In genomic region chr4:3371581-3372001, GRCh38 we compare ENCODE assay signal across 13 cellular contexts.
DNase-seq lines count a peak whose midpoint lies in the region; ATAC-seq and TF ChIP-seq lines count a peak whose summit lies in the region.
"Had no signal": no experiment of that assay in that cellular context is flagged by ENCODE, and none has a peak within 500 bp of the region (broad histone marks: within the 10 kb centered on the region; RNA-seq: fewer than 3 reads in every experiment).

No MANE protein-coding gene starts in this region.

- H3K4me3 ChIP-seq in NT2/D1 (ENCODE audit: insufficient read length, low read depth): no peak overlapping the region
- H3K4me3 ChIP-seq in epithelial cell of proximal tubule (ENCODE audit: low read depth, low read length): peak overlapping the region; percentile 15
- peak overlapping the region; percentile 35 for H3K4me3 ChIP-seq in neural cell (ENCODE audit: low read length)
- H3K4me3 ChIP-seq in lower leg skin (ENCODE audit: low read depth, poor library complexity, severe bottlenecking): no peak overlapping the region

- 0 out of 2 replicates have a peak, but pooled peaks cover 5% of the 10 kb centered on the region for H3K9me3 ChIP-seq in NT2/D1 (ENCODE audit: insufficient read depth, low read length)
- H3K9me3 ChIP-seq in neural cell (ENCODE audit: low read length): no peaks in the 10 kb centered on the region

- no peak overlapping the region for H3K27ac ChIP-seq in neural cell (ENCODE audit: low read length)

- no peak for TF ChIP-seq CTCF in epithelial cell of proximal tubule (conservative IDR thresholded peaks at IDR 0.05; ENCODE audit: low read depth, low read length)
- no peak for TF ChIP-seq CTCF in neural cell (IDR thresholded peaks at IDR 0.05; ENCODE audit: poor library complexity, severe bottlenecking)
- TF ChIP-seq CTCF in lower leg skin (IDR thresholded peaks at IDR 0.05): no peak

- H3K27me3 ChIP-seq in NT2/D1 (ENCODE audit: insufficient read depth, insufficient read length): peaks cover 3% of the 10 kb centered on the region
- no peaks in the 10 kb centered on the region for H3K27me3 ChIP-seq in neural cell (ENCODE audit: insufficient read depth, low read depth, low read length)

- TF ChIP-seq RAD21 in neural cell (conservative IDR thresholded peaks at IDR 0.05): no peak

- H3K36me3 ChIP-seq in NT2/D1 (ENCODE audit: insufficient read depth, insufficient read length, low read length): peaks cover 19% of the 10 kb centered on the region
- no peaks in the 10 kb centered on the region for H3K36me3 ChIP-seq in neural cell (ENCODE audit: insufficient read depth, low read length)

- ATAC-seq in GM21723 (IDR thresholded peaks at IDR 0.05; ENCODE audit: unreplicated experiment): no peak
- ATAC-seq: stimulated activated naive CD8-positive, alpha-beta T cell treated with anti-CD3 and anti-CD28 coated beads, Interleukin-15, amount 100 ng/mL, for 72 hours had no signal

- WGBS in lower leg skin, 2 donors: 74 to 85% methylated on average over 19 of the region's 19 CpGs

- H3K9ac ChIP-seq in NT2/D1 (ENCODE audit: insufficient read length, low read depth) (peak overlapping the region; percentile 27), neural cell (ENCODE audit: low read length) (no peak overlapping the region)

- DNase-seq in CD1c-positive myeloid dendritic cell (ENCODE audit: extremely low spot score) (peak; percentile 38), NT2/D1 (ENCODE audit: low read depth, low spot score) (no peak), epithelial cell of proximal tubule (ENCODE audit: low read depth) (no peak), lower leg skin (ENCODE audit: low spot score in 2 of 2) (no peak)
- no peak for DNase-seq in activated CD4-positive, alpha-beta T cell treated with anti-CD3 and anti-CD28 coated beads for 1 hour
- no peak for DNase-seq in activated naive CD4-positive, alpha-beta T cell treated with Interleukin-2 at 50 U/mL for 16 hours
- DNase-seq: activated CD8-positive, alpha-beta memory T cell treated with anti-CD3 and anti-CD28 coated beads, Interleukin-2, amount 50 U/mL, for 4 hours; activated naive CD8-positive, alpha-beta T cell treated with anti-CD3 and anti-CD28 coated beads, Interleukin-2, amount 10 ng/mL, durations not matched to agents 7 days and 5 days; NCI-H1436 treated with DMSO at 0.1 percent for 48 hours; NCI-H526; stimulated activated naive CD8-positive, alpha-beta T cell treated with anti-CD3 and anti-CD28 coated beads, Interleukin-15, amount 100 ng/mL, for 72 hours had no signal

- intact Hi-C loops in lower leg skin (cut with DNase I; ENCODE audit: low total_unique reads): no loop called here

- H3K4me2 ChIP-seq in neural cell (ENCODE audit: low read length): peak overlapping the region; percentile 19

- no peak for TF ChIP-seq EP300 in neural cell (conservative IDR thresholded peaks at IDR 0.05; ENCODE audit: poor library complexity, severe bottlenecking)

- no peaks in the 10 kb centered on the region for H3K9me2 ChIP-seq in neural cell (ENCODE audit: insufficient read depth, low read length)

- H3K4me1 ChIP-seq in NT2/D1 (ENCODE audit: insufficient read depth, insufficient read length): peaks cover 21% of the 10 kb centered on the region

- H3K79me2 ChIP-seq in neural cell (replicated peaks; ENCODE audit: insufficient read depth, low read length): no peaks in the 10 kb centered on the region

- H4K20me1 ChIP-seq in neural cell (ENCODE audit: insufficient read depth): no peaks in the 10 kb centered on the region

- H2AFZ ChIP-seq in neural cell (ENCODE audit: low read depth, low read length): no peak overlapping the region

- H3F3A ChIP-seq in neural cell (ENCODE audit: insufficient read depth, low read length, poor library complexity, severe bottlenecking): no peaks in the 10 kb centered on the region

- TF ChIP-seq POLR2A in lower leg skin (IDR thresholded peaks at IDR 0.05): no peak

TF ChIP-seq in neural cell, 6 proteins besides CTCF, POLR2A, EP300 and RAD21:
- TF ChIP-seq TAF1 (IDR thresholded peaks at IDR 0.05; ENCODE audit: low read depth) (no peak), SMC3 (conservative IDR thresholded peaks at IDR 0.05; ENCODE audit: poor library complexity) (no peak), EZH2 (IDR thresholded peaks at IDR 0.05; ENCODE audit: borderline replicate concordance, insufficient read depth, low read length, poor library complexity, severe bottlenecking) (no peak), REST (IDR thresholded peaks at IDR 0.05; ENCODE audit: borderline replicate concordance) (no peak), POLR2AphosphoS5 (IDR thresholded peaks at IDR 0.05) (no peak), MXI1 (conservative IDR thresholded peaks at IDR 0.05; ENCODE audit: poor library complexity, severe bottlenecking) (no peak)

Comparison
In these comparisons a context has a peak if more than half of its experiments do, and no peak if none do; other contexts are left out.
1. H3K4me3 ChIP-seq: peak in epithelial cell of proximal tubule (single experiment) and neural cell (single experiment); none in NT2/D1 (single experiment) and lower leg skin (single experiment).